In the genomic region with DNA sequence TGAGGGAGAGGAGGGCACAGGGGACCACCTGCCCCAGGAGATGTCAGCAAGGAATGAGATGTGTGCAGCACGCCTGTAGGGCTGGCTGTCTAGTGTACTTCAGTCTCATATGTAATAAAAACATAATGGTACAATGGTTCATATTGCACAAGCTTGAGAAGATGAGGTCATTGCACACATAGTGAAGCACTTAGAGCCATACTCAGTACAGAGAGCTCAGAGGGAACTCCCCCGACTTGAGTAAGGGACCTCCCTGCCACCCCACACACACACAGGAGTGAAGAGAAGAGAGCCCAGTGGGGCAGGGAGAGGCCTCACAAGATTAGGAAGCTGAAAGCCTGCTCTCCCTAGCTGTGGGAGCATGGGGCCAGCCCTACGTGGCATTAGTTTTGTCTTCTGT, we compare ENCODE assay signal across 16 cellular contexts.
A peak's percentile ranks its signal among the peaks of the same experiment; 100 is the strongest.
DNase-seq lines count a peak whose midpoint lies in the region; ATAC-seq, FAIRE-seq and TF ChIP-seq lines count a peak whose summit lies in the region.
"Had no signal": no experiment of that assay in that cellular context is flagged by ENCODE, and none has a peak within 500 bp of the region (broad histone marks: within the 10 kb centered on the region; RNA-seq: fewer than 3 reads in every experiment).

No MANE protein-coding gene starts in this region.

- ATAC-seq in foreskin keratinocyte, result no peak

- H3K36me3 ChIP-seq in small intestine (ENCODE audit: control insufficient read depth in 2 of 2, insufficient read depth in 2 of 2, low read length in 2 of 2) (no peaks in the 10 kb centered on the region), SJCRH30 (no peaks in the 10 kb centered on the region)
- H3K36me3 ChIP-seq: BLaER1, brain microvascular endothelial cell had no signal

- TF ChIP-seq CTCF in fibroblast of the aortic adventitia (IDR thresholded peaks at IDR 0.05; ENCODE audit: insufficient read depth, low read length) (no peak), foreskin keratinocyte (conservative IDR thresholded peaks at IDR 0.05) (no peak)

- FAIRE-seq in small intestine (lab: Jason Lieb, UNC), result no peak
- FAIRE-seq: A204.1, D721Med had no signal

- H3K27ac ChIP-seq in small intestine (ENCODE audit: low read depth in 1 of 2, low read length in 1 of 2) (no peak overlapping the region), SJCRH30 (no peak overlapping the region), foreskin keratinocyte (no peak overlapping the region)
- H3K27ac ChIP-seq: BLaER1, brain microvascular endothelial cell, PC-9, SK-N-MC, skin epidermis, testis had no signal

- H3K4me3 ChIP-seq in fibroblast of the aortic adventitia (ENCODE audit: low read depth, low read length) (no peak overlapping the region), small intestine (ENCODE audit: low read depth in 1 of 2, low read length in 2 of 2) (no peak overlapping the region), SJCRH30 (no peak overlapping the region)
- H3K4me3 ChIP-seq: BLaER1, PC-9, SK-N-MC, skin epidermis, testis had no signal

- H3K4me1 ChIP-seq in small intestine (ENCODE audit: control insufficient read depth in 2 of 2, insufficient read depth in 1 of 2, low read depth in 1 of 2, low read length in 1 of 2) (no peaks in the 10 kb centered on the region), SJCRH30 (no peaks in the 10 kb centered on the region), foreskin keratinocyte (no peaks in the 10 kb centered on the region)
- H3K4me1 ChIP-seq: testis had no signal

- DNase-seq in NCI-H187 treated with DMSO at 0.1 percent for 48 hours (lab: John Stamatoyannopoulos, UW) (peak; percentile 23), NCI-H187 (lab: John Stamatoyannopoulos, UW) (no peak), NCI-H226 (peak; percentile 22), fibroblast of the aortic adventitia (ENCODE audit: low read depth) (peak; percentile 3), small intestine (peak; percentile 82), SJCRH30 (no peak), foreskin keratinocyte (no peak), NOMO-1 treated with DMSO at 0.1 percent for 48 hours (lab: John Stamatoyannopoulos, UW; ENCODE audit: unreplicated experiment) (no peak)

- peaks cover 0 to 4% of the 10 kb centered on the region in 2 donors for H3K27me3 ChIP-seq in small intestine (ENCODE audit: control insufficient read depth in 2 of 2, insufficient read depth in 2 of 2, low read length in 2 of 2)
- H3K27me3 ChIP-seq in SJCRH30, result peaks cover 24% of the 10 kb centered on the region; the same call in 1 of the 2 replicates
- no peaks in the 10 kb centered on the region for H3K27me3 ChIP-seq in foreskin keratinocyte
- H3K27me3 ChIP-seq: BLaER1, testis had no signal

- H3K9me3 ChIP-seq in small intestine (ENCODE audit: control insufficient read depth, low read depth) (no peaks in the 10 kb centered on the region), SJCRH30 (replicated peaks) (no peaks in the 10 kb centered on the region)
- H3K9me3 ChIP-seq: BLaER1, testis had no signal

- 32 to 42% (median 37%) methylated on average over 3 of the region's 3 CpGs for WGBS in small intestine, 3 donors

Comparison
In these comparisons a context has a peak if more than half of its experiments do, and no peak if none do; other contexts are left out.
1. DNase-seq: peak in NCI-H187 treated with DMSO at 0.1 percent for 48 hours (single experiment), NCI-H226 (single experiment), fibroblast of the aortic adventitia (single experiment) and small intestine (single experiment); none in NCI-H187 (0 of 2), SJCRH30 (0 of 2), foreskin keratinocyte (0 of 2) and NOMO-1 treated with DMSO at 0.1 percent for 48 hours (single experiment).